In genomic region chr17:73165616-73166404, GRCh38 we compare ENCODE assay signal across 9 cellular contexts. TPM values are rescaled to one million over a fixed set of nuclear protein-coding genes. Genes with fewer than 3 reads are reported as not detected.
DNase-seq lines count a peak whose midpoint lies in the region; ATAC-seq and TF ChIP-seq lines count a peak whose summit lies in the region.
"Had no signal": no experiment of that assay in that cellular context is flagged by ENCODE, and none has a peak within 500 bp of the region (broad histone marks: within the 10 kb centered on the region; RNA-seq: fewer than 3 reads in every experiment).

No MANE protein-coding gene starts in this region.

- no peaks in the 10 kb centered on the region for H4K20me1 ChIP-seq in KMS-11 (ENCODE audit: insufficient read depth)

- peaks cover 25% of the 10 kb centered on the region for H3K4me1 ChIP-seq in CD4-positive, alpha-beta memory T cell (ENCODE audit: insufficient read depth, low read length)
- H3K4me1 ChIP-seq in KMS-11 (ENCODE audit: low read depth, poor library complexity, severe bottlenecking): peaks cover 48% of the 10 kb centered on the region
- H3K4me1 ChIP-seq in effector memory CD4-positive, alpha-beta T cell (ENCODE audit: control insufficient read depth, insufficient read depth, low read length, poor library complexity, severe bottlenecking): peaks cover 22% of the 10 kb centered on the region

- H2AFZ ChIP-seq in KMS-11 (ENCODE audit: low read depth): peak overlapping the region; percentile 62

- peak overlapping the region; percentile 68 for H3K9ac ChIP-seq in KMS-11

- H3K27me3 Mint-ChIP-seq in CD4-positive, alpha-beta memory T cell: peaks cover 45 to 62% of the 10 kb centered on the region in 2 donors
- H3K27me3 Mint-ChIP-seq in nephron (ENCODE audit: low read depth): peaks cover 88% of the 10 kb centered on the region

- no peaks in the 10 kb centered on the region for H3K36me3 ChIP-seq in CD4-positive, alpha-beta memory T cell (ENCODE audit: insufficient read depth, low read length)
- no peaks in the 10 kb centered on the region for H3K36me3 ChIP-seq in KMS-11 (ENCODE audit: insufficient read depth)
- no peaks in the 10 kb centered on the region for H3K36me3 ChIP-seq in effector memory CD4-positive, alpha-beta T cell (ENCODE audit: control insufficient read depth, insufficient read depth, low read length)

- CTCF ChIA-PET in CD4-positive, alpha-beta memory T cell (lab: Charles Lee; ENCODE audit: partially characterized antibody): no interaction called here

- POLR2A ChIA-PET in CD4-positive, alpha-beta memory T cell (lab: Charles Lee; ENCODE audit: partially characterized antibody): no interaction called here

- ATAC-seq in GM19035 (IDR thresholded peaks at IDR 0.05; ENCODE audit: unreplicated experiment): no peak

- TF ChIP-seq CTCF in KMS-11 (conservative IDR thresholded peaks at IDR 0.05; ENCODE audit: low read depth, low read length): no peak
- TF ChIP-seq CTCF in nephron (IDR thresholded peaks at IDR 0.05; ENCODE audit: unreplicated experiment in 3 of 3): no peak

- H3K79me2 ChIP-seq in KMS-11 (ENCODE audit: insufficient read depth, low read depth): no peaks in the 10 kb centered on the region; the same call in 1 of the 2 replicates

- H3K9me3 ChIP-seq in CD4-positive, alpha-beta memory T cell (ENCODE audit: control insufficient read depth in 1 of 2, low read length in 2 of 2): no peaks in the 10 kb centered on the region
- H3K9me3 ChIP-seq in effector memory CD4-positive, alpha-beta T cell (ENCODE audit: control insufficient read depth, low read length): no peaks in the 10 kb centered on the region

- H3K27ac ChIP-seq in CD4-positive, alpha-beta memory T cell (ENCODE audit: low read depth, low read length): no peak overlapping the region
- peak overlapping the region; percentile 91 for H3K27ac ChIP-seq in KMS-11
- no peak overlapping the region for H3K27ac ChIP-seq in effector memory CD4-positive, alpha-beta T cell (ENCODE audit: insufficient read depth, low read length, poor library complexity, severe bottlenecking)

- intact Hi-C loops in CD4-positive, alpha-beta memory T cell (cut with micrococcal nuclease): no loop called here

- H3K4me3 Mint-ChIP-seq in CD4-positive, alpha-beta memory T cell: peak overlapping the region; percentile 49 to 87 (median 74)
- peak overlapping the region; percentile 89 to 91 (median 89) for H3K4me3 Mint-ChIP-seq in nephron

- peaks cover 24% of the 10 kb centered on the region for H3K27me3 ChIP-seq in CD4-positive, alpha-beta memory T cell (ENCODE audit: insufficient read depth, low read length)
- H3K27me3 ChIP-seq in KMS-11 (ENCODE audit: insufficient read depth, low read depth): peaks cover 12% of the 10 kb centered on the region
- peaks cover 24% of the 10 kb centered on the region for H3K27me3 ChIP-seq in effector memory CD4-positive, alpha-beta T cell (replicated peaks; ENCODE audit: control insufficient read depth, insufficient read depth, low read length, poor library complexity, severe bottlenecking)

- no peak overlapping the region for H3K27ac Mint-ChIP-seq in CD4-positive, alpha-beta memory T cell
- no peak overlapping the region for H3K27ac Mint-ChIP-seq in nephron

- no peak for DNase-seq in CD4-positive, alpha-beta memory T cell
- DNase-seq in effector memory CD4-positive, alpha-beta T cell: no peak
- no peak for DNase-seq in NCI-H446 (lab: John Stamatoyannopoulos, UW)
- DNase-seq in activated CD4-positive, alpha-beta T cell treated with anti-CD3 and anti-CD28 coated beads, Interleukin-2, amount 50 U/mL, for 4 hours: no peak
- no peak for DNase-seq in NCI-H1694 treated with DMSO at 0.1 percent for 48 hours (lab: John Stamatoyannopoulos, UW)

- no peaks in the 10 kb centered on the region for H3K36me3 Mint-ChIP-seq in CD4-positive, alpha-beta memory T cell
- peaks cover 9% of the 10 kb centered on the region for H3K36me3 Mint-ChIP-seq in nephron (ENCODE audit: low read depth)

- no peak overlapping the region for H3K4me3 ChIP-seq in CD4-positive, alpha-beta memory T cell (ENCODE audit: low read length in 2 of 2)
- no peak overlapping the region for H3K4me3 ChIP-seq in KMS-11 (IDR thresholded peaks at IDR 0.05; ENCODE audit: insufficient read depth, low read depth, low read length)
- H3K4me3 ChIP-seq in effector memory CD4-positive, alpha-beta T cell (ENCODE audit: insufficient read depth, low read depth, low read length, poor library complexity, severe bottlenecking): peak overlapping the region; percentile 33
- H3K4me3 ChIP-seq: K562 had no signal

- H3K4me2 ChIP-seq in KMS-11: peak overlapping the region; percentile 86

- peaks cover 14 to 36% (median 24%) of the 10 kb centered on the region in 4 donors for H3K4me1 Mint-ChIP-seq in CD4-positive, alpha-beta memory T cell
- H3K4me1 Mint-ChIP-seq in nephron: peaks cover 25% of the 10 kb centered on the region

- peaks cover 0 to 1% (median 0%) of the 10 kb centered on the region in 8 donors for H3K9me3 Mint-ChIP-seq in CD4-positive, alpha-beta memory T cell
- H3K9me3 Mint-ChIP-seq in nephron: no peaks in the 10 kb centered on the region

RNA-seq across cellular contexts. Expression of gene SSTR2, which starts 1.0 kb away (rescaled TPM):
- not detected for total RNA-seq in CD4-positive, alpha-beta memory T cell
- not detected for polyA plus RNA-seq in CD4-positive, alpha-beta memory T cell
- total RNA-seq: K562 had no signal

RNA-seq across cellular contexts. Expression of gene COG1, which starts 27.0 kb away (rescaled TPM):
- 10 to 100 TPM; 76.2 to 81.6 TPM for total RNA-seq in CD4-positive, alpha-beta memory T cell
- 10 to 100 TPM; 13.1 to 38.1 TPM for polyA plus RNA-seq in CD4-positive, alpha-beta memory T cell
